ENCODE assay signal across 8 cellular contexts in the genomic region with DNA sequence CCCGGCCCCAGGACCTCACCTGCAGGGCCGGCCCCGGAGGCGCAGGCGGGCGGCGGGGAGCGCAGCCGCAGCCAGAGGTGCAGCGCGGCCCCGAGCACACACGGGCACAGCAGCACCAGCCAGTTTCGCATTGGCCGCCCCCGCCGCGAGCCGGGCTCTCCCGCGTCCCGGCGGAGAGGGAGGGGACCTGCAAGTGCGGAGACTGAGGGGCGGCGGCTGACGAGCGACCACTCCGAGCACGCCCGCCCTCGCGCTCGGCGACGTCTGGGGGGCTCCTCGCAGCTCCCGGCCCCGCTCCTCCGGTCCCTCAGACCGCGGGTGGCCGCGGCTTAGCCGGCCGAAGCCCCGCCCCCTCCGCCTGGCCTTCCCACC. TPM values are rescaled to one million over a fixed set of nuclear protein-coding genes. Genes with fewer than 3 reads are reported as not detected.
A peak's percentile ranks its signal among the peaks of the same experiment; 100 is the strongest.
DNase-seq lines count a peak whose midpoint lies in the region; ATAC-seq, FAIRE-seq and TF ChIP-seq lines count a peak whose summit lies in the region.

A gene (minus strand): TSS at position 331 of the 372 bp plus-strand sequence. CDS start 200 bp downstream, at position 131.

- peak within 1 kb of the TSS; percentile 95 for H3K4me3 ChIP-seq in CD8-positive, alpha-beta memory T cell (ENCODE audit: low read length)
- H3K4me3 ChIP-seq in GM12878 (peak within 1 kb of the TSS; percentile 92), stomach smooth muscle (ENCODE audit: low read length in 2 of 2) (peak within 1 kb of the TSS; percentile 88 to 98)

- in situ Hi-C loops in GM12878 (cut with MboI): no loop called here

- H3K9me3 ChIP-seq in CD8-positive, alpha-beta memory T cell (ENCODE audit: low read length): no peaks in the 10 kb centered on the region
- H3K9me3 ChIP-seq in GM12878 (replicated peaks; ENCODE audit: control insufficient read depth, insufficient read depth, low read length) (no peaks in the 10 kb centered on the region), stomach smooth muscle (ENCODE audit: control insufficient read depth in 2 of 2, low read length in 2 of 2) (no peaks in the 10 kb centered on the region)

- TF ChIP-seq CTCF in GM12878 (IDR thresholded peaks at IDR 0.05 in 2 of 3, conservative IDR thresholded peaks at IDR 0.05 in 1 of 3; ENCODE audit: control insufficient read depth in 2 of 3, extremely low read depth in 1 of 3, insufficient read depth in 1 of 3, low read depth in 3 of 3, low read length in 3 of 3): no peak

- H3K36me3 Mint-ChIP-seq in CD8-positive, alpha-beta memory T cell: peaks cover 0 to 12% (median 0%) of the 10 kb centered on the region in 3 donors

- H3K4me3 Mint-ChIP-seq in CD8-positive, alpha-beta memory T cell: peak within 1 kb of the TSS; percentile 78 to 98 (median 96)

- no peaks in the 10 kb centered on the region for H3K27me3 ChIP-seq in CD8-positive, alpha-beta memory T cell (ENCODE audit: insufficient read depth, low read length, poor library complexity, severe bottlenecking)
- H3K27me3 ChIP-seq in GM12878 (replicated peaks in 1 of 2; ENCODE audit: control insufficient read depth in 2 of 2, insufficient read depth in 2 of 2, low read length in 1 of 2) (no peaks in the 10 kb centered on the region), stomach smooth muscle (ENCODE audit: control insufficient read depth in 1 of 2, insufficient read depth in 2 of 2, low read length in 2 of 2) (no peaks in the 10 kb centered on the region)

- no peak for TF ChIP-seq RAD21 in GM12878 (IDR thresholded peaks at IDR 0.05; ENCODE audit: insufficient read depth, low read depth, low read length)

- H4K20me1 ChIP-seq in GM12878 (ENCODE audit: control insufficient read depth, insufficient read depth): no peaks in the 10 kb centered on the region

- ATAC-seq in GM19468 (IDR thresholded peaks at IDR 0.05; ENCODE audit: extremely low read depth, unreplicated experiment): peak; percentile 23
- peak; percentile 38 for ATAC-seq in HG03571 (IDR thresholded peaks at IDR 0.05; ENCODE audit: unreplicated experiment)
- peak; percentile 73 for ATAC-seq in GM12878

- peak; percentile 75 for TF ChIP-seq POLR2A in GM12878 (IDR thresholded peaks at IDR 0.05; ENCODE audit: low read depth, low read length)

- H3K4me2 ChIP-seq in GM12878 (ENCODE audit: control insufficient read depth, insufficient read depth): peak within 1 kb of the TSS; percentile 84

- peaks cover 19% of the 10 kb centered on the region for H3K79me2 ChIP-seq in GM12878 (ENCODE audit: control insufficient read depth, insufficient read depth, low read length)

- no peaks in the 10 kb centered on the region for H3K36me3 ChIP-seq in CD8-positive, alpha-beta memory T cell (ENCODE audit: insufficient read depth, low read length)
- H3K36me3 ChIP-seq in GM12878 (ENCODE audit: control insufficient read depth in 2 of 2, insufficient read depth in 2 of 2, low read length in 1 of 2) (no peaks in the 10 kb centered on the region), stomach smooth muscle (ENCODE audit: control insufficient read depth in 2 of 2, insufficient read depth in 2 of 2, low read length in 2 of 2) (no peaks in the 10 kb centered on the region)

- SMC1A ChIA-PET in GM12878 (lab: Charles Lee; ENCODE audit: uncharacterized antibody, unreplicated experiment): interaction anchor here (1.0 to 2.6 kb wide), 8 partner anchors 9 to 468 kb away, joined by 3 to 7 read pairs (median 6); no protein-coding TSS in a partner anchor

- 0 out of 4 replicates have a peak, but pooled peaks of 1 of the 2 experiments have one; percentile 11 for TF ChIP-seq EP300 in GM12878 (IDR thresholded peaks at IDR 0.05; ENCODE audit: borderline replicate concordance in 1 of 2, control insufficient read depth in 1 of 2, low read depth in 2 of 2, low read length in 2 of 2)

- RAD21 ChIA-PET in GM12878 (lab: Charles Lee; ENCODE audit: unreplicated experiment): interaction anchor here (1.0 to 3.1 kb wide), 12 partner anchors 10 to 468 kb away, joined by 3 to 20 read pairs (median 6); no protein-coding TSS in a partner anchor

- peaks cover 0 to 8% of the 10 kb centered on the region in 2 donors for H3K27me3 Mint-ChIP-seq in CD8-positive, alpha-beta memory T cell

- no TSS peak for BruUV-seq in GM12878 (replicated peaks; lab: Mats Ljungman, UMichigan)

- intact Hi-C loops in GM12878 (cut with micrococcal nuclease; ENCODE audit: unreplicated experiment): loop anchor here (2.0 to 10.0 kb wide), 4 partner anchors 177 to 451 kb away; a partner anchor contains a TSS

- H3K27ac ChIP-seq in CD8-positive, alpha-beta memory T cell (ENCODE audit: low read depth, low read length): peak within 1 kb of the TSS; percentile 95
- peak within 1 kb of the TSS; percentile 95 for H3K27ac ChIP-seq in GM12878 (ENCODE audit: control insufficient read depth, insufficient read depth)
- H3K27ac ChIP-seq in stomach smooth muscle (ENCODE audit: low read length): peak within 1 kb of the TSS; percentile 95

- H3K4me1 Mint-ChIP-seq in CD8-positive, alpha-beta memory T cell: peaks cover 14 to 29% (median 29%) of the 10 kb centered on the region in 3 donors

- H3K9me3 Mint-ChIP-seq in CD8-positive, alpha-beta memory T cell: no peaks in the 10 kb centered on the region

- H3K4me1 ChIP-seq in CD8-positive, alpha-beta memory T cell (ENCODE audit: insufficient read depth, low read length): peaks cover 4% of the 10 kb centered on the region
- H3K4me1 ChIP-seq in GM12878 (ENCODE audit: control insufficient read depth, insufficient read depth, low read length) (peaks cover 6% of the 10 kb centered on the region), stomach smooth muscle (ENCODE audit: control insufficient read depth, insufficient read depth, low read length) (peaks cover 6% of the 10 kb centered on the region)

- CTCF ChIA-PET in CD8-positive, alpha-beta memory T cell (lab: Charles Lee): interaction anchor here (0.6 to 3.1 kb wide), 24 partner anchors 10 to 498 kb away, joined by 3 to 19 read pairs (median 3); no protein-coding TSS in a partner anchor
- CTCF ChIA-PET in GM12878 (lab: Yijun Ruan, JAX): interaction anchor here (0.5 to 3.3 kb wide), 20 partner anchors 10 to 470 kb away, joined by 3 to 23 read pairs (median 4); a partner anchor contains a TSS

- DNase-seq in CD8-positive, alpha-beta memory T cell: no peak
- no peak for DNase-seq in GM12878 (ENCODE audit: low read depth, low spot score)
- DNase-seq in kidney glomerular epithelial cell (lab: John Stamatoyannopoulos, UW): peak; percentile 62
- no peak for DNase-seq in NCI-H1092 treated with DMSO at 0.1 percent for 48 hours (lab: John Stamatoyannopoulos, UW)
- no peak for DNase-seq in KG1 (lab: John Stamatoyannopoulos, UW)

- peak within 1 kb of the TSS; percentile 93 to 99 (median 98) for H3K27ac Mint-ChIP-seq in CD8-positive, alpha-beta memory T cell

- no peak for FAIRE-seq in GM12878 (lab: Jason Lieb, UNC)

- POLR2A ChIA-PET in CD8-positive, alpha-beta memory T cell (lab: Charles Lee): interaction anchor here (0.6 to 1.9 kb wide), 4 partner anchors 137 to 893 kb away, joined by 3 to 6 read pairs (median 4); no protein-coding TSS in a partner anchor
- POLR2A ChIA-PET in GM12878 (lab: Charles Lee): interaction anchor here (0.7 to 1.9 kb wide), 6 partner anchors 10 to 563 kb away, joined by 3 to 13 read pairs (median 4); no protein-coding TSS in a partner anchor

- H2AFZ ChIP-seq in GM12878 (ENCODE audit: control insufficient read depth, low read depth, low read length): peak within 1 kb of the TSS; percentile 97

- H3K9ac ChIP-seq in GM12878 (ENCODE audit: control insufficient read depth, insufficient read depth, low read length) (peak within 1 kb of the TSS; percentile 91), stomach smooth muscle (ENCODE audit: low read length in 2 of 2) (peak within 1 kb of the TSS; percentile 91 to 96)

- WGBS in GM12878 (ENCODE audit: insufficient coverage, insufficient replicate concordance, low lambda C conversion rate, missing lambda C conversion rate): 1% methylated on average over 22 of the region's 48 CpGs

TF ChIP-seq in GM12878, 131 proteins besides CTCF, POLR2A, EP300 and RAD21 (continues in another document):
- TF ChIP-seq EGR1 (IDR thresholded peaks at IDR 0.05; ENCODE audit: borderline replicate concordance in 1 of 2, low read depth in 2 of 2, low read length in 2 of 2) (peak in 1 of 2 experiments; percentile 63; a peak in 1 of 3 replicates), RUNX3 (IDR thresholded peaks at IDR 0.05; ENCODE audit: low read length) (no peak), BACH1 (IDR thresholded peaks at IDR 0.05; ENCODE audit: borderline replicate concordance) (peak; percentile 66), LARP7 (IDR thresholded peaks at IDR 0.05) (peak; percentile 82), SMARCA5 (IDR thresholded peaks at IDR 0.05) (peak; percentile 54), ZNF217 (IDR thresholded peaks at IDR 0.05) (peak; percentile 75; the same call in 1 of the 2 replicates)

RNA-seq across cellular contexts. Expression of the gene that starts here (rescaled TPM):
- 10 to 100 TPM; 14.4 to 15.6 TPM for total RNA-seq in CD8-positive, alpha-beta memory T cell
- 5.0 TPM for polyA plus RNA-seq in CD8-positive, alpha-beta memory T cell
- 75.0 and 76.7 TPM in 2 replicates for total RNA-seq in GM12878 (2013; cell fraction: nucleolus; rRNA removed)
- total RNA-seq in GM12878 (2014; rRNA removed) (14.5 and 21.7 TPM in 2 replicates), GM12878 (2014; rRNA removed; fragmentation: Illumina TruSeq; extraction: Trizol) (19.4 and 21.4 TPM in 2 replicates), GM12878 (2021) (15.6 and 16.8 TPM in 2 replicates)
- 3.8 TPM for polyA plus RNA-seq in GM12878 (2011; ENCODE audit: low read depth)
- polyA plus RNA-seq in GM12878 (2011; rRNA removed) (19.7 and 24.1 TPM in 2 replicates), GM12878 (2014; fragmentation: Illumina TruSeq; extraction: Trizol) (12.5 and 19.6 TPM in 2 replicates), GM12878 (2014; fragmentation: Nextera tagmentation; extraction: Ambion mirVana) (1 to 10 TPM in 1 of 2 experiments, under 1 TPM in 1; 0.77 to 1.5 TPM), GM12878 (2014; rRNA removed) (11.9 and 13.0 TPM in 2 replicates), GM12878 (2016; fragmentation: Nextera tagmentation; extraction: Ambion mirVana) (10 to 100 TPM; 12.2 to 12.9 TPM)
- polyA plus RNA-seq in GM12878 (2011; cell fraction: cytosol; rRNA removed): 10.1 and 10.2 TPM in 2 replicates
- 13.0 and 14.3 TPM in 2 replicates for polyA plus RNA-seq in GM12878 (2011; cell fraction: nucleus; rRNA removed)
- polyA plus RNA-seq in GM12878 (2012): 5.5 and 5.7 TPM in 2 replicates
- polyA minus RNA-seq in GM12878 (2011; rRNA and poly(A)+ RNA removed): 40.1 and 45.3 TPM in 2 replicates
- 13.9 and 15.4 TPM in 2 replicates for polyA minus RNA-seq in GM12878 (2011; cell fraction: cytosol; rRNA and poly(A)+ RNA removed)
- 9.9 and 25.2 TPM in 2 replicates for polyA minus RNA-seq in GM12878 (2011; cell fraction: nucleus; rRNA and poly(A)+ RNA removed)

Comparison
In these comparisons a context has a peak if more than half of its experiments do, and no peak if none do; other contexts are left out.
1. ATAC-seq: peak in every context shown above with its lines; median percentile 73 in GM12878; 38 in HG03571; 23 in GM19468.